ENCODE assay signal across 8 cellular contexts in genomic region chr12:132614861-132615578, GRCh38. TPM values are rescaled to one million over a fixed set of nuclear protein-coding genes. Genes with fewer than 3 reads are reported as not detected.
A peak's percentile ranks its signal among the peaks of the same experiment; 100 is the strongest.
DNase-seq lines count a peak whose midpoint lies in the region; ATAC-seq and TF ChIP-seq lines count a peak whose summit lies in the region.

No MANE protein-coding gene starts in this region.

- peaks cover 4 to 11% (median 9%) of the 10 kb centered on the region in 4 donors for H3K4me1 ChIP-seq in liver (ENCODE audit: control insufficient read depth in 4 of 4, insufficient read depth in 4 of 4, low read length in 3 of 4)

- H3K27me3 ChIP-seq in liver (ENCODE audit: control insufficient read depth in 4 of 4, insufficient read depth in 4 of 4, low read length in 3 of 4): peaks cover 0 to 6% (median 0%) of the 10 kb centered on the region in 4 donors

- H3K4me3 ChIP-seq in choroid plexus epithelial cell (ENCODE audit: low read depth, low read length) (no peak overlapping the region), liver (ENCODE audit: low read depth in 1 of 3, low read length in 3 of 3) (no peak overlapping the region)

- H3K9ac ChIP-seq in liver (ENCODE audit: low read depth in 1 of 2, low read length in 2 of 2): no peak overlapping the region

- ATAC-seq in HG03097 (IDR thresholded peaks at IDR 0.05; ENCODE audit: low FRiP score, unreplicated experiment) (peak; percentile 59), HG03521 (IDR thresholded peaks at IDR 0.05; ENCODE audit: unreplicated experiment) (no peak)

- peak; percentile 92 for TF ChIP-seq CTCF in choroid plexus epithelial cell (conservative IDR thresholded peaks at IDR 0.05; ENCODE audit: low read depth, low read length)
- TF ChIP-seq CTCF in liver (IDR thresholded peaks at IDR 0.05; ENCODE audit: low read depth, low read length, missing input control): peak; percentile 93

- no peaks in the 10 kb centered on the region for H3K36me3 ChIP-seq in liver (ENCODE audit: control insufficient read depth in 4 of 4, insufficient read depth in 3 of 4, low read depth in 1 of 4, low read length in 3 of 4)

- peak; percentile 44 for DNase-seq in DMS 273 treated with DMSO at 0.1 percent for 48 hours (lab: John Stamatoyannopoulos, UW)
- peak; percentile 94 for DNase-seq in NCI-H510A treated with DMSO at 0.1 percent for 48 hours (lab: John Stamatoyannopoulos, UW)
- peak; percentile 75 to 81 for DNase-seq in activated CD4-positive, alpha-beta T cell treated with anti-CD3 and anti-CD28 coated beads for 4 hours
- peak; percentile 91 for DNase-seq in choroid plexus epithelial cell (ENCODE audit: low read depth)
- DNase-seq in stimulated activated CD4-positive, alpha-beta T cell treated with anti-CD3 and anti-CD28 coated beads, TNF-alpha, amount 100 ng/mL, for 24 hours (ENCODE audit: low read depth in 3 of 3): peak; percentile 65 to 79 (median 68)

- H3K27ac ChIP-seq in liver (ENCODE audit: low read depth in 1 of 2, low read length in 2 of 2): peak overlapping the region in 1 of 2 donors; percentile 22

- peaks cover 0 to 5% (median 1%) of the 10 kb centered on the region in 4 donors for H3K9me3 ChIP-seq in liver (ENCODE audit: control insufficient read depth in 4 of 4, low read length in 3 of 4)

- 26% methylated on average over 18 of the region's 18 CpGs for WGBS in liver

- peak; percentile 100 for TF ChIP-seq RAD21 in liver (IDR thresholded peaks at IDR 0.05)

TF ChIP-seq in liver, 16 proteins besides CTCF, POLR2A, EP300 and RAD21:
- TF ChIP-seq RXRA (IDR thresholded peaks at IDR 0.05): peak in 1 of 2 donors; percentile 54
- no peak for TF ChIP-seq MAX (IDR thresholded peaks at IDR 0.05)
- no peak for TF ChIP-seq JUND (IDR thresholded peaks at IDR 0.05)
- TF ChIP-seq FOXA2 (IDR thresholded peaks at IDR 0.05): no peak
- TF ChIP-seq REST (IDR thresholded peaks at IDR 0.05): peak; percentile 13
- no peak for TF ChIP-seq TAF1 (conservative IDR thresholded peaks at IDR 0.05)
- TF ChIP-seq HNF4A (conservative IDR thresholded peaks at IDR 0.05): peak in 1 of 2 donors; percentile 6
- TF ChIP-seq SP1 (IDR thresholded peaks at IDR 0.05): peak; percentile 22
- no peak for TF ChIP-seq NR2F2 (IDR thresholded peaks at IDR 0.05)

RNA-seq across cellular contexts. Expression of gene P2RX2, which starts 3.6 kb away (rescaled TPM):
- total RNA-seq in liver: not detected
- not detected for polyA plus RNA-seq in liver

RNA-seq across cellular contexts. Expression of gene LRCOL1, which starts 4.6 kb away (rescaled TPM):
- 1 to 10 TPM in 1 of 2 donors, not detected in 1; 2.6 TPM for total RNA-seq in liver
- polyA plus RNA-seq in liver: 10 to 100 TPM in 1 of 2 donors, 1 to 10 TPM in 1; 5.9 to 40.7 TPM

Comparison
In these comparisons a context has a peak if more than half of its experiments do, and no peak if none do; other contexts are left out.
1. DNase-seq: peak in every context shown above with its lines; median percentile 94 in NCI-H510A treated with DMSO at 0.1 percent for 48 hours; 91 in choroid plexus epithelial cell; 78 in activated CD4-positive, alpha-beta T cell treated with anti-CD3 and anti-CD28 coated beads for 4 hours; 68 in stimulated activated CD4-positive, alpha-beta T cell treated with anti-CD3 and anti-CD28 coated beads, TNF-alpha, amount 100 ng/mL, for 24 hours; 44 in DMS 273 treated with DMSO at 0.1 percent for 48 hours.